ENCODE assay signal across 9 cellular contexts in genomic region chr3:185423178-185423577, GRCh38.
DNase-seq lines count a peak whose midpoint lies in the region; ATAC-seq, FAIRE-seq and TF ChIP-seq lines count a peak whose summit lies in the region.
"Had no signal": no experiment of that assay in that cellular context is flagged by ENCODE, and none has a peak within 500 bp of the region (broad histone marks: within the 10 kb centered on the region; RNA-seq: fewer than 3 reads in every experiment).

No MANE protein-coding gene starts in this region.

- POLR2A ChIA-PET in A549 (lab: Yijun Ruan, JAX) = no interaction called here

- TF ChIP-seq POLR2A in A549 (IDR thresholded peaks at IDR 0.05; ENCODE audit: low read length) = no peak

- 32% methylated on average over 3 of the region's 3 CpGs for WGBS in A549 (ENCODE audit: missing lambda C conversion rate)

- H3K4me1 ChIP-seq in A549 = peaks cover 19% of the 10 kb centered on the region

- DNase-seq in A549 (ENCODE audit: low read depth in 1 of 2, low spot score in 1 of 2) = peak; percentile 3 to 36
- DNase-seq in NCI-H226 = peak; percentile 8
- peak; percentile 36 for DNase-seq in epithelial cell of esophagus (ENCODE audit: low read depth)
- DNase-seq in effector CD8-positive, alpha-beta T cell (lab: John Stamatoyannopoulos, UW) = no peak
- DNase-seq in activated naive CD4-positive, alpha-beta T cell (lab: John Stamatoyannopoulos, UW) = no peak
- DNase-seq in activated naive CD4-positive, alpha-beta T cell treated with anti-CD3 and anti-CD28 coated beads, Interleukin-2, amount 50 U/mL, for 16 hours = no peak
- DNase-seq: NCI-H1417 treated with DMSO at 0.1 percent for 48 hours had no signal

- H3K27ac ChIP-seq in A549 = peak overlapping the region; percentile 59 to 72

- no peak for TF ChIP-seq RAD21 in A549 (conservative IDR thresholded peaks at IDR 0.05 in 1 of 2, IDR thresholded peaks at IDR 0.05 in 1 of 2)

- H3K4me3 ChIP-seq in A549 = no peak overlapping the region
- no peak overlapping the region for H3K4me3 ChIP-seq in epithelial cell of esophagus (ENCODE audit: low read length)

- ATAC-seq in A549 (peak; percentile 43 to 76; a peak in 3 of 6 replicates), GM21529 (IDR thresholded peaks at IDR 0.05; ENCODE audit: unreplicated experiment) (peak; percentile 64), HG03139 (IDR thresholded peaks at IDR 0.05; ENCODE audit: unreplicated experiment) (no peak)

- no peak for TF ChIP-seq EP300 in A549 (IDR thresholded peaks at IDR 0.05)

- CTCF ChIA-PET in A549 (lab: Yijun Ruan, JAX) = no interaction called here

- peak overlapping the region; percentile 38 for H3K4me2 ChIP-seq in A549

- no peak for FAIRE-seq in A549 (lab: Jason Lieb, UNC)

- TF ChIP-seq CTCF in A549 (IDR thresholded peaks at IDR 0.05) = no peak
- TF ChIP-seq CTCF in epithelial cell of esophagus (IDR thresholded peaks at IDR 0.05; ENCODE audit: insufficient read depth, low read depth, low read length, missing control alignments) = no peak

- H3K9me3 ChIP-seq in A549 = no peaks in the 10 kb centered on the region

TF ChIP-seq in A549, 52 proteins besides CTCF, POLR2A, EP300 and RAD21:
- TF ChIP-seq CEBPB (IDR thresholded peaks at IDR 0.05) = no peak
- TF ChIP-seq NFE2L2 (conservative IDR thresholded peaks at IDR 0.05; ENCODE audit: low read length) = peak; percentile 79
- TF ChIP-seq MAFK (IDR thresholded peaks at IDR 0.05; ENCODE audit: partially characterized antibody) = peak; percentile 86
- no peak for TF ChIP-seq FOSL2 (IDR thresholded peaks at IDR 0.05)
- TF ChIP-seq FOSL2 (CRISPR knock-in tag; IDR thresholded peaks at IDR 0.05) = 0 out of 2 replicates have a peak, but pooled peaks have one; percentile 21

Comparison
In these comparisons a context has a peak if more than half of its experiments do, and no peak if none do; other contexts are left out.
1. DNase-seq: peak in A549 (2 of 2), NCI-H226 (single experiment) and epithelial cell of esophagus (single experiment); none in effector CD8-positive, alpha-beta T cell (single experiment), activated naive CD4-positive, alpha-beta T cell (0 of 4) and activated naive CD4-positive, alpha-beta T cell treated with anti-CD3 and anti-CD28 coated beads, Interleukin-2, amount 50 U/mL, for 16 hours (single experiment).